Comparison of ENCODE assay signal across 12 cellular contexts in genomic region chr6:17469006-17469972, GRCh38.
A peak's percentile ranks its signal among the peaks of the same experiment; 100 is the strongest.
DNase-seq lines count a peak whose midpoint lies in the region; ATAC-seq and TF ChIP-seq lines count a peak whose summit lies in the region.
"Had no signal": no experiment of that assay in that cellular context is flagged by ENCODE, and none has a peak within 500 bp of the region (broad histone marks: within the 10 kb centered on the region; RNA-seq: fewer than 3 reads in every experiment).

No MANE protein-coding gene starts in this region.

- H3K36me3 Mint-ChIP-seq in chondrocyte (ENCODE audit: low read depth): peaks cover 33% of the 10 kb centered on the region

- H3K4me3 Mint-ChIP-seq in chondrocyte (ENCODE audit: unreplicated experiment): no peak overlapping the region
- H3K4me3 Mint-ChIP-seq: activated T-cell treated with anti-CD3 and anti-CD28 coated beads, Interleukin-2, amount 50 U/mL, for 72 hours had no signal

- H3K4me1 Mint-ChIP-seq in chondrocyte (ENCODE audit: low read depth): peaks cover 33% of the 10 kb centered on the region

- H3K4me1 ChIP-seq in lower lobe of right lung (peaks cover 14% of the 10 kb centered on the region), tibial artery (peaks cover 0 to 44% (median 16%) of the 10 kb centered on the region in 4 donors)

- H3K4me3 ChIP-seq in lower lobe of right lung: no peak overlapping the region
- H3K4me3 ChIP-seq in tibial artery: no peak overlapping the region
- H3K4me3 ChIP-seq: MG63 had no signal

- DNase-seq in NAMALWA (ENCODE audit: low spot score) (peak; percentile 4), chondrocyte (ENCODE audit: low spot score) (no peak), lower lobe of right lung (no peak), tibial artery (no peak), NCI-H524 treated with DMSO at 0.1 percent for 48 hours (lab: John Stamatoyannopoulos, UW) (no peak)
- DNase-seq in stimulated activated naive CD8-positive, alpha-beta T cell treated with anti-CD3 and anti-CD28 coated beads, Interleukin-15, Interleukin-2, amounts not matched to agents 100 U/mL and 50 U/mL, for 24 hours: no peak
- DNase-seq: activated T-cell treated with anti-CD3 and anti-CD28 coated beads, Interleukin-2, amount 50 U/mL, for 72 hours; caudate nucleus; DMS153; MG63 had no signal

- H3K36me3 ChIP-seq in lower lobe of right lung (no peaks in the 10 kb centered on the region), tibial artery (peaks cover 0 to 29% (median 16%) of the 10 kb centered on the region in 3 donors)
- H3K36me3 ChIP-seq: MG63 had no signal

- no peaks in the 10 kb centered on the region for H3K9me3 ChIP-seq in lower lobe of right lung
- no peaks in the 10 kb centered on the region for H3K9me3 ChIP-seq in tibial artery
- H3K9me3 ChIP-seq: MG63 had no signal

- no peak overlapping the region for H3K27ac ChIP-seq in lower lobe of right lung
- H3K27ac ChIP-seq in tibial artery: peak overlapping the region; percentile 64 to 68

- intact Hi-C loops in lower lobe of right lung (cut with DNase I): no loop called here
- intact Hi-C loops in tibial artery (cut with DNase I; ENCODE audit: low total_unique reads): no loop called here

- no peak overlapping the region for H3K27ac Mint-ChIP-seq in chondrocyte (ENCODE audit: unreplicated experiment)
- H3K27ac Mint-ChIP-seq: activated T-cell treated with anti-CD3 and anti-CD28 coated beads, Interleukin-2, amount 50 U/mL, for 72 hours had no signal

- TF ChIP-seq CTCF in chondrocyte (IDR thresholded peaks at IDR 0.05) (peak; percentile 41), lower lobe of right lung (IDR thresholded peaks at IDR 0.05) (peak; percentile 39), tibial artery (IDR thresholded peaks at IDR 0.05) (peak; percentile 58 to 59)

- ATAC-seq in lower lobe of right lung: no peak
- no peak for ATAC-seq in HG03159 (IDR thresholded peaks at IDR 0.05; ENCODE audit: unreplicated experiment)
- ATAC-seq in GM21367 (IDR thresholded peaks at IDR 0.05; ENCODE audit: unreplicated experiment): no peak
- ATAC-seq in stimulated activated naive CD8-positive, alpha-beta T cell treated with anti-CD3 and anti-CD28 coated beads, Interleukin-15, Interleukin-2, amounts not matched to agents 100 U/mL and 50 U/mL, for 24 hours: no peak
- ATAC-seq: activated T-cell treated with anti-CD3 and anti-CD28 coated beads, Interleukin-2, amount 50 U/mL, for 72 hours had no signal

- H3K27me3 ChIP-seq in lower lobe of right lung (ENCODE audit: low read depth): no peaks in the 10 kb centered on the region
- H3K27me3 ChIP-seq in tibial artery: no peaks in the 10 kb centered on the region
- H3K27me3 ChIP-seq: MG63 had no signal

- no peaks in the 10 kb centered on the region for H3K9me3 Mint-ChIP-seq in chondrocyte (ENCODE audit: low read depth)
- H3K9me3 Mint-ChIP-seq: activated T-cell treated with anti-CD3 and anti-CD28 coated beads, Interleukin-2, amount 50 U/mL, for 72 hours had no signal

- no peaks in the 10 kb centered on the region for H3K27me3 Mint-ChIP-seq in chondrocyte (ENCODE audit: low read depth)
